Comparison of ENCODE assay signal across 21 cellular contexts in genomic region chr16:86990451-86990850, GRCh38.
DNase-seq lines count a peak whose midpoint lies in the region; ATAC-seq and TF ChIP-seq lines count a peak whose summit lies in the region.
"Had no signal": no experiment of that assay in that cellular context is flagged by ENCODE, and none has a peak within 500 bp of the region (broad histone marks: within the 10 kb centered on the region; RNA-seq: fewer than 3 reads in every experiment).

No MANE protein-coding gene starts in this region.

- H3K36me3 Mint-ChIP-seq in nephron progenitor cell (ENCODE audit: low read depth), result peaks cover 10% of the 10 kb centered on the region
- no peaks in the 10 kb centered on the region for H3K36me3 Mint-ChIP-seq in stimulated activated effector memory CD8-positive, alpha-beta T cell treated with anti-CD3 and anti-CD28 coated beads, Interleukin-12 subunit alpha, Interleukin-12 subunit beta, amount 100 ng/mL, for 72 hours
- H3K36me3 Mint-ChIP-seq: activated naive CD4-positive, alpha-beta T cell treated with anti-CD3 and anti-CD28 coated beads, Interleukin-2, amount 50 U/mL, for 24 hours had no signal

- TF ChIP-seq POLR2A in IMR-90 (IDR thresholded peaks at IDR 0.05; ENCODE audit: low read depth, low read length), result no peak

- H3K14ac ChIP-seq in IMR-90 (replicated peaks; ENCODE audit: low read depth, low read length), result no peak overlapping the region

- no peak overlapping the region for H3K9ac ChIP-seq in IMR-90 (ENCODE audit: low read depth, low read length)
- H3K9ac ChIP-seq: GM23248, KMS-11, parathyroid adenoma had no signal

- no peak overlapping the region for H3K4me2 ChIP-seq in IMR-90 (ENCODE audit: low read depth, low read length)
- H3K4me2 ChIP-seq: KMS-11 had no signal

- no peak overlapping the region for H2BK5ac ChIP-seq in IMR-90 (ENCODE audit: low read depth, low read length, poor library complexity, severe bottlenecking)

- peak; percentile 15 for DNase-seq in GM12865 (ENCODE audit: low read depth)
- no peak for DNase-seq in IMR-90
- peak; percentile 55 for DNase-seq in dermis blood vessel endothelial cell
- no peak for DNase-seq in nephron progenitor cell
- DNase-seq in dedifferentiated amniotic fluid mesenchymal stem cell (ENCODE audit: extremely low spot score), result no peak
- DNase-seq in stimulated activated effector memory CD8-positive, alpha-beta T cell treated with anti-CD3 and anti-CD28 coated beads, Interleukin-12 subunit alpha, Interleukin-12 subunit beta, amount 100 ng/mL, for 72 hours (ENCODE audit: low spot score in 2 of 2), result no peak
- DNase-seq: activated CD8-positive, alpha-beta memory T cell treated with anti-CD3 and anti-CD28 coated beads, Interleukin-2, amount 50 U/mL, for 48 hours; DMS53; GM23248; mesendoderm; NCI-H1694 treated with DMSO at 0.1 percent for 48 hours; NCI-H2171; NCI-H526 treated with DMSO at 0.1 percent for 48 hours; trophoblast cell had no signal

- peaks cover 93% of the 10 kb centered on the region for H3K4me1 Mint-ChIP-seq in nephron progenitor cell
- peaks cover 7% of the 10 kb centered on the region for H3K4me1 Mint-ChIP-seq in stimulated activated effector memory CD8-positive, alpha-beta T cell treated with anti-CD3 and anti-CD28 coated beads, Interleukin-12 subunit alpha, Interleukin-12 subunit beta, amount 100 ng/mL, for 72 hours
- H3K4me1 Mint-ChIP-seq: activated T-helper 17 cell treated with anti-CD3 and anti-CD28 coated beads, Interleukin-2, amount 50 U/mL, for 72 hours had no signal

- no peaks in the 10 kb centered on the region for H4K20me1 ChIP-seq in IMR-90 (ENCODE audit: insufficient read depth, low read length)

- POLR2A ChIA-PET in IMR-90 (lab: Charles Lee; ENCODE audit: unreplicated experiment), result no interaction called here

- H3K79me1 ChIP-seq in IMR-90 (ENCODE audit: low read depth in 1 of 2, low read length in 2 of 2), result 0 out of 4 replicates have a peak, but pooled peaks cover 0 to 3% of the 10 kb centered on the region in 2 experiments

- H3K9me3 Mint-ChIP-seq in nephron progenitor cell, result peaks cover 14% of the 10 kb centered on the region
- H3K9me3 Mint-ChIP-seq in stimulated activated effector memory CD8-positive, alpha-beta T cell treated with anti-CD3 and anti-CD28 coated beads, Interleukin-12 subunit alpha, Interleukin-12 subunit beta, amount 100 ng/mL, for 72 hours, result peaks cover 2% of the 10 kb centered on the region
- H3K9me3 Mint-ChIP-seq: activated naive CD4-positive, alpha-beta T cell treated with anti-CD3 and anti-CD28 coated beads, Interleukin-2, amount 50 U/mL, for 24 hours had no signal

- H2AFZ ChIP-seq in IMR-90 (replicated peaks; ENCODE audit: low read length, poor library complexity), result peak overlapping the region; percentile 68
- H2AFZ ChIP-seq: GM23248, parathyroid adenoma had no signal

- H3K9me3 ChIP-seq in IMR-90 (ENCODE audit: control insufficient read depth, insufficient read depth, low read length), result no peaks in the 10 kb centered on the region
- H3K9me3 ChIP-seq: ascending aorta had no signal

- peak overlapping the region; percentile 45 for H3K4ac ChIP-seq in IMR-90 (ENCODE audit: low read depth, low read length)

- no peaks in the 10 kb centered on the region for H3K27me3 ChIP-seq in IMR-90 (ENCODE audit: control insufficient read depth, insufficient read depth, low read length)
- H3K27me3 ChIP-seq: ascending aorta had no signal

- H3K9me1 ChIP-seq in IMR-90 (ENCODE audit: insufficient read depth, low read length), result peaks cover 23% of the 10 kb centered on the region

- no peak overlapping the region; the same call in 1 of the 2 replicates for H2BK20ac ChIP-seq in IMR-90 (ENCODE audit: low read depth, low read length)

- peak overlapping the region; percentile 72 for H2BK120ac ChIP-seq in IMR-90 (ENCODE audit: low read depth, low read length)

- peak overlapping the region; percentile 74 for H2AK5ac ChIP-seq in IMR-90 (ENCODE audit: low read depth, low read length)

- H4K8ac ChIP-seq in IMR-90 (ENCODE audit: low read depth in 2 of 2, low read length in 2 of 2), result peak overlapping the region in 1 of 2 experiments; percentile 19; a peak in 1 of 4 replicates

- H3K27ac ChIP-seq in IMR-90 (ENCODE audit: insufficient read depth, low read length), result no peak overlapping the region
- H3K27ac ChIP-seq: ascending aorta, GM23248, KMS-11, parathyroid adenoma, VCaP had no signal

- H2AK9ac ChIP-seq in IMR-90 (replicated peaks; ENCODE audit: low read depth, low read length, poor library complexity), result no peak overlapping the region

- peaks cover 9% of the 10 kb centered on the region for H3K4me1 ChIP-seq in IMR-90 (ENCODE audit: control insufficient read depth, insufficient read depth, low read length)
- H3K4me1 ChIP-seq: ascending aorta, parathyroid adenoma had no signal

- intact Hi-C loops in IMR-90 (cut with micrococcal nuclease), result no loop called here

- no peak overlapping the region for H3K4me3 ChIP-seq in GM12865 (ENCODE audit: low read depth, low read length)
- H3K4me3 ChIP-seq in IMR-90 (ENCODE audit: insufficient read depth, low read depth, low read length), result no peak overlapping the region
- H3K4me3 ChIP-seq: ascending aorta, GM23248 had no signal

- H3K23ac ChIP-seq in IMR-90 (ENCODE audit: low read depth, low read length), result no peak overlapping the region

- TF ChIP-seq CTCF in GM12865 (IDR thresholded peaks at IDR 0.05; ENCODE audit: insufficient read depth, low read depth, low read length, missing control alignments) (no peak), IMR-90 (conservative IDR thresholded peaks at IDR 0.05; ENCODE audit: low read depth, low read length) (no peak), nephron progenitor cell (IDR thresholded peaks at IDR 0.05) (no peak)

- H4K91ac ChIP-seq in IMR-90 (ENCODE audit: insufficient read depth, low read depth, low read length), result no peak overlapping the region

- peaks cover 42% of the 10 kb centered on the region for H3K27me3 Mint-ChIP-seq in nephron progenitor cell (ENCODE audit: low read depth, poor library complexity)

- WGBS in IMR-90 (ENCODE audit: extremely low coverage in 2 of 2, insufficient read length in 1 of 2), 2 experiments, result 100% methylated on average over 4 of the region's 9 CpGs; no CpG with 5 or more reads in 1 of the 2 experiments

- H3K36me3 ChIP-seq in IMR-90 (ENCODE audit: control insufficient read depth, insufficient read depth, low read length), result no peaks in the 10 kb centered on the region
- H3K36me3 ChIP-seq: ascending aorta had no signal

- H3K18ac ChIP-seq in IMR-90 (ENCODE audit: low read depth, low read length), result no peak overlapping the region

- CTCF ChIA-PET in IMR-90 (lab: Yijun Ruan, JAX), result no interaction called here

- H2BK15ac ChIP-seq in IMR-90 (ENCODE audit: low read depth, low read length), result peak overlapping the region; percentile 4; the same call in 1 of the 3 replicates

- in situ Hi-C loops in IMR-90 (cut with MboI; ENCODE audit: low sequenced_read_pairs), result no loop called here

- TF ChIP-seq RAD21 in IMR-90 (IDR thresholded peaks at IDR 0.05; ENCODE audit: low read length), result no peak

- dilution Hi-C loops in IMR-90 (cut with HindIII; ENCODE audit: low sequenced_read_pairs, unreplicated experiment), result no loop called here

- no TSS peak for BruUV-seq in IMR-90 (replicated peaks; lab: Mats Ljungman, UMichigan)

- ATAC-seq in IMR-90 (ENCODE audit: low read depth), result no peak
- ATAC-seq in stimulated activated effector memory CD8-positive, alpha-beta T cell treated with anti-CD3 and anti-CD28 coated beads, Interleukin-12 subunit alpha, Interleukin-12 subunit beta, amount 100 ng/mL, for 72 hours, result no peak
- no peak for ATAC-seq in GM19397 (IDR thresholded peaks at IDR 0.05; ENCODE audit: unreplicated experiment)
- ATAC-seq: activated T-helper 17 cell treated with anti-CD3 and anti-CD28 coated beads, Interleukin-2, amount 50 U/mL, for 72 hours had no signal

- peak overlapping the region; percentile 13 for H3K4me3 Mint-ChIP-seq in nephron progenitor cell
- no peak overlapping the region for H3K4me3 Mint-ChIP-seq in stimulated activated effector memory CD8-positive, alpha-beta T cell treated with anti-CD3 and anti-CD28 coated beads, Interleukin-12 subunit alpha, Interleukin-12 subunit beta, amount 100 ng/mL, for 72 hours
- H3K4me3 Mint-ChIP-seq: activated naive CD4-positive, alpha-beta T cell treated with anti-CD3 and anti-CD28 coated beads, Interleukin-2, amount 50 U/mL, for 24 hours; activated T-helper 17 cell treated with anti-CD3 and anti-CD28 coated beads, Interleukin-2, amount 50 U/mL, for 72 hours had no signal

- no peak overlapping the region for H3K27ac Mint-ChIP-seq in nephron progenitor cell
- no peak overlapping the region for H3K27ac Mint-ChIP-seq in stimulated activated effector memory CD8-positive, alpha-beta T cell treated with anti-CD3 and anti-CD28 coated beads, Interleukin-12 subunit alpha, Interleukin-12 subunit beta, amount 100 ng/mL, for 72 hours
- H3K27ac Mint-ChIP-seq: activated naive CD4-positive, alpha-beta T cell treated with anti-CD3 and anti-CD28 coated beads, Interleukin-2, amount 50 U/mL, for 24 hours; activated T-helper 17 cell treated with anti-CD3 and anti-CD28 coated beads, Interleukin-2, amount 50 U/mL, for 72 hours had no signal

- no peak overlapping the region for H3K56ac ChIP-seq in IMR-90 (ENCODE audit: extremely low read depth, insufficient read depth, low read length)

- H4K5ac ChIP-seq in IMR-90 (ENCODE audit: low read depth, low read length), result no peak overlapping the region

TF ChIP-seq in IMR-90, 13 proteins besides CTCF, POLR2A, EP300 and RAD21:
- TF ChIP-seq, protein P1, sequence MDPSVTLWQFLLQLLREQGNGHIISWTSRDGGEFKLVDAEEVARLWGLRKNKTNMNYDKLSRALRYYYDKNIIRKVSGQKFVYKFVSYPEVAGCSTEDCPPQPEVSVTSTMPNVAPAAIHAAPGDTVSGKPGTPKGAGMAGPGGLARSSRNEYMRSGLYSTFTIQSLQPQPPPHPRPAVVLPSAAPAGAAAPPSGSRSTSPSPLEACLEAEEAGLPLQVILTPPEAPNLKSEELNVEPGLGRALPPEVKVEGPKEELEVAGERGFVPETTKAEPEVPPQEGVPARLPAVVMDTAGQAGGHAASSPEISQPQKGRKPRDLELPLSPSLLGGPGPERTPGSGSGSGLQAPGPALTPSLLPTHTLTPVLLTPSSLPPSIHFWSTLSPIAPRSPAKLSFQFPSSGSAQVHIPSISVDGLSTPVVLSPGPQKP (IDR thresholded peaks at IDR 0.05; ENCODE audit: borderline replicate concordance, low read depth, low read length), result no peak
- TF ChIP-seq RFX5 (IDR thresholded peaks at IDR 0.05; ENCODE audit: low read depth, low read length), result no peak
TF ChIP-seq in IMR-90: peak in this region for 0.

Comparison
In these comparisons a context has a peak if more than half of its experiments do, and no peak if none do; other contexts are left out.
1. DNase-seq: peak in GM12865 (single experiment) and dermis blood vessel endothelial cell (single experiment); none in IMR-90 (single experiment), nephron progenitor cell (single experiment), dedifferentiated amniotic fluid mesenchymal stem cell (single experiment) and stimulated activated effector memory CD8-positive, alpha-beta T cell treated with anti-CD3 and anti-CD28 coated beads, Interleukin-12 subunit alpha, Interleukin-12 subunit beta, amount 100 ng/mL, for 72 hours (0 of 2).